ENCODE assay signal across 26 cellular contexts in the genomic region with DNA sequence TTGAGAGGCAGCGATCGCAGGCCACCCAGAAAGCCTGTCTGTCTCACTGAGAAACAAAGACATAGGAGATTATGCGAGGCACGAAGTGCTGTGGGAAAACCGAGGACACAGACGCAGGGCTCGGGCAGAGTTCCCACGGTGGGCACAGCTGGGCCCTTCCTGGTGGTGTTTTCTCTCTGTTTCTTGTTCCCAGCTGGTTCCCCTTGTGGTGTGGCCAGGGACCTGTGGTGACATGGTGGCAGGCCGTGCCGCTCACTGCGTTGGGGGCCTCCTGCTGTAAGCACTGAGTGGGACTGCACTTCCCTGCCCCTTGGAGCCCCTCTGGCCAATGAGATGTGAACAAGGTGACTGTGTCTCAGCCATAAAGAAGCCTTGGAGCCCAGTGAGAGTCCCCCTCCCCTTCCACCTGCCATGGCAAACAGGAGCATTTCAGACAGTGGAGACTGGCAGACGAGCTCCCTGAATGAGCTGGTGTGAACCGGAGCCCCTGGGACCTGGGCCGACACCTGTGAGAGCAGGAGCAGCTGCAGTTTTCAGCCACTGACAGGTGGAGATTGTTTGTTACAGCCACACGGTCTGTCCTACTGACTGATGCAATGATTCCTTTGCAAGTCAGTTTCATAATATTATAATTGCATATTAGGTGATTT. TPM values are rescaled to one million over a fixed set of nuclear protein-coding genes. Genes with fewer than 3 reads are reported as not detected.
"Had no signal": no experiment of that assay in that cellular context is flagged by ENCODE, and none has a peak within 500 bp of the region (broad histone marks: within the 10 kb centered on the region; RNA-seq: fewer than 3 reads in every experiment).

No MANE protein-coding gene starts in this region.

- H3K4me1 Mint-ChIP-seq: activated CD4-positive, alpha-beta memory T cell treated with anti-CD3 and anti-CD28 coated beads, Interleukin-2, amount 10 ng/mL, durations not matched to agents 7 days and 5 days; activated CD4-positive, alpha-beta T cell treated with anti-CD3 and anti-CD28 coated beads, Interleukin-2, amount 10 ng/mL, durations not matched to agents 24 days and 14 days had no signal

- H3K27ac Mint-ChIP-seq: activated CD4-positive, alpha-beta memory T cell treated with anti-CD3 and anti-CD28 coated beads, Interleukin-2, amount 10 ng/mL, durations not matched to agents 7 days and 5 days; activated CD4-positive, alpha-beta T cell treated with anti-CD3 and anti-CD28 coated beads, Interleukin-2, amount 10 ng/mL, durations not matched to agents 24 days and 14 days; activated T-cell treated with anti-CD3 and anti-CD28 coated beads, Interleukin-2, amount 50 U/mL, for 24 hours; nephron progenitor cell had no signal

- H3K4me3 ChIP-seq: heart right ventricle, lung, mucosa of descending colon, pancreas, prostate gland, smooth muscle cell, testis, transverse colon, uterus had no signal

- H3K36me3 ChIP-seq: heart right ventricle, pancreas, prostate gland, transverse colon, uterus had no signal

- H3K27me3 ChIP-seq: foreskin keratinocyte, pancreas, testis, uterus had no signal

- FAIRE-seq: pancreas had no signal

- H3K4me3 Mint-ChIP-seq: activated CD4-positive, alpha-beta memory T cell treated with anti-CD3 and anti-CD28 coated beads, Interleukin-2, amount 10 ng/mL, durations not matched to agents 7 days and 5 days; activated CD4-positive, alpha-beta T cell treated with anti-CD3 and anti-CD28 coated beads, Interleukin-2, amount 10 ng/mL, durations not matched to agents 24 days and 14 days; activated T-cell treated with anti-CD3 and anti-CD28 coated beads, Interleukin-2, amount 50 U/mL, for 24 hours; nephron progenitor cell had no signal

- H3K27ac ChIP-seq: foreskin keratinocyte, heart right ventricle, pancreas, prostate gland, testis, transverse colon, uterus had no signal

- H3K4me2 ChIP-seq: smooth muscle cell had no signal

- H3K4me1 ChIP-seq: foreskin keratinocyte, heart right ventricle, pancreas, prostate gland, testis, transverse colon, uterus had no signal

- H3K9me3 ChIP-seq: heart right ventricle, mucosa of descending colon, pancreas, prostate gland, testis, transverse colon, uterus had no signal

- ATAC-seq: esophagus mucosa, foreskin keratinocyte, heart right ventricle, left lobe of liver, mucosa of descending colon, pancreas had no signal

- DNase-seq: activated CD4-positive, alpha-beta memory T cell treated with anti-CD3 and anti-CD28 coated beads, Interleukin-2, amount 10 ng/mL, durations not matched to agents 7 days and 5 days; activated CD4-positive, alpha-beta T cell treated with anti-CD3 and anti-CD28 coated beads, Interleukin-2, amount 10 ng/mL, durations not matched to agents 24 days and 14 days; activated CD4-positive, CD25-positive, alpha-beta regulatory T cell treated with anti-CD3 and anti-CD28 coated beads, Interleukin-2, amount 50 U/mL, for 72 hours; activated CD8-positive, alpha-beta memory T cell treated with anti-CD3 and anti-CD28 coated beads, Interleukin-2, amount 50 U/mL, for 48 hours; activated gamma-delta T cell; activated naive CD4-positive, alpha-beta T cell treated with anti-CD3 and anti-CD28 coated beads, Interleukin-2, amount 50 U/mL, for 16 hours; activated T-cell treated with anti-CD3 and anti-CD28 coated beads, Interleukin-2, amount 50 U/mL, for 24 hours; amniotic stem cell; caudate nucleus; foreskin keratinocyte; heart right ventricle; mucosa of descending colon; nephron progenitor cell; stimulated activated naive CD4-positive, alpha-beta T cell treated with Interleukin-2 at 50 U/mL for 16 hours; T-helper 2 cell; testis; transverse colon; uterus had no signal

- H3K9me3 Mint-ChIP-seq: activated CD4-positive, alpha-beta memory T cell treated with anti-CD3 and anti-CD28 coated beads, Interleukin-2, amount 10 ng/mL, durations not matched to agents 7 days and 5 days; activated CD4-positive, alpha-beta T cell treated with anti-CD3 and anti-CD28 coated beads, Interleukin-2, amount 10 ng/mL, durations not matched to agents 24 days and 14 days; activated T-cell treated with anti-CD3 and anti-CD28 coated beads, Interleukin-2, amount 50 U/mL, for 24 hours; nephron progenitor cell had no signal

RNA-seq across cellular contexts. Expression of a gene that starts 13.2 kb away (rescaled TPM):
- total RNA-seq: activated CD4-positive, alpha-beta memory T cell treated with anti-CD3 and anti-CD28 coated beads, Interleukin-2, amount 10 ng/mL, durations not matched to agents 7 days and 5 days; activated CD4-positive, alpha-beta T cell treated with anti-CD3 and anti-CD28 coated beads, Interleukin-2, amount 10 ng/mL, durations not matched to agents 24 days and 14 days; left lobe of liver; lung; mesenteric fat pad; mucosa of descending colon; myocyte; pancreas; transverse colon; uterus had no signal
